In genomic region chr22:26945565-26945964, GRCh38 we compare ENCODE assay signal across 7 cellular contexts.
"Had no signal": no experiment of that assay in that cellular context is flagged by ENCODE, and none has a peak within 500 bp of the region (broad histone marks: within the 10 kb centered on the region; RNA-seq: fewer than 3 reads in every experiment).

No MANE protein-coding gene starts in this region.

- H3K4me1 Mint-ChIP-seq: IgD-negative memory B cell had no signal

- H3K27ac Mint-ChIP-seq: IgD-negative memory B cell had no signal

- H3K4me3 ChIP-seq: K562 had no signal

- DNase-seq: IMR-90, KBM-7, KG1 had no signal

- H3K27ac ChIP-seq: HL-60 had no signal

- H3K9me3 Mint-ChIP-seq: IgD-negative memory B cell had no signal

- ATAC-seq: HepG2, K562 had no signal

- H3K4me3 Mint-ChIP-seq: IgD-negative memory B cell had no signal
